In genomic region chr1:17596651-17597509, GRCh38 we compare ENCODE assay signal across 12 cellular contexts. TPM values are rescaled to one million over a fixed set of nuclear protein-coding genes. Genes with fewer than 3 reads are reported as not detected.
A peak's percentile ranks its signal among the peaks of the same experiment; 100 is the strongest.
DNase-seq lines count a peak whose midpoint lies in the region; ATAC-seq, FAIRE-seq and TF ChIP-seq lines count a peak whose summit lies in the region.
"Had no signal": no experiment of that assay in that cellular context is flagged by ENCODE, and none has a peak within 500 bp of the region (broad histone marks: within the 10 kb centered on the region; RNA-seq: fewer than 3 reads in every experiment).

No MANE protein-coding gene starts in this region.

- TF ChIP-seq EP300 in upper lobe of left lung (IDR thresholded peaks at IDR 0.05) (no peak), sigmoid colon (IDR thresholded peaks at IDR 0.05) (no peak)

- DNase-seq in left ventricle myocardium inferior (no peak), left cardiac atrium (no peak), NCI-H748 (lab: John Stamatoyannopoulos, UW; ENCODE audit: unreplicated experiment) (peak; percentile 80), upper lobe of left lung (peak in 1 of 2 donors; percentile 50), MM.1S (no peak), sigmoid colon (no peak)
- no peak for DNase-seq in activated naive CD4-positive, alpha-beta T cell (lab: John Stamatoyannopoulos, UW)
- DNase-seq: psoas muscle, testis had no signal

- no peaks in the 10 kb centered on the region for H3K9me2 ChIP-seq in MM.1S (replicated peaks; ENCODE audit: insufficient read depth, low read length)

- no peak overlapping the region for H3K4me3 ChIP-seq in left ventricle myocardium inferior
- H3K4me3 ChIP-seq in upper lobe of left lung, result peak overlapping the region in 1 of 4 donors; percentile 20
- no peak overlapping the region for H3K4me3 ChIP-seq in MM.1S (ENCODE audit: low read length)
- no peak overlapping the region for H3K4me3 ChIP-seq in sigmoid colon
- H3K4me3 ChIP-seq: psoas muscle, testis had no signal

- ATAC-seq in left cardiac atrium (no peak), upper lobe of left lung (ENCODE audit: low FRiP score in 2 of 2) (peak in 1 of 2 donors; percentile 44)
- ATAC-seq: activated CD4-positive, CD25-positive, alpha-beta regulatory T cell treated with anti-CD3 and anti-CD28 coated beads, Interleukin-2, amount 50 U/mL, for 24 hours; psoas muscle had no signal

- no peak overlapping the region for H3K9ac ChIP-seq in MM.1S (ENCODE audit: low read length)

- intact Hi-C loops in left ventricle myocardium inferior (cut with micrococcal nuclease), result no loop called here
- intact Hi-C loops in left cardiac atrium (cut with DNase I), result no loop called here
- intact Hi-C loops in sigmoid colon (cut with DNase I), result no loop called here

- no peak overlapping the region for H2AFZ ChIP-seq in MM.1S (ENCODE audit: low read length)

- peak; percentile 60 for FAIRE-seq in islet of Langerhans (lab: Jason Lieb, UNC)
- FAIRE-seq: A204.1 had no signal

- H3F3A ChIP-seq in MM.1S (ENCODE audit: insufficient read depth, low read length), result no peaks in the 10 kb centered on the region

- H3K4me2 ChIP-seq in MM.1S (ENCODE audit: low read depth, low read length), result no peak overlapping the region

- H3K9me3 ChIP-seq in left ventricle myocardium inferior (replicated peaks) (no peaks in the 10 kb centered on the region), upper lobe of left lung (no peaks in the 10 kb centered on the region), MM.1S (replicated peaks; ENCODE audit: insufficient read depth, low read length) (no peaks in the 10 kb centered on the region), sigmoid colon (no peaks in the 10 kb centered on the region)
- H3K9me3 ChIP-seq: psoas muscle, testis had no signal

- no peaks in the 10 kb centered on the region for H4K20me1 ChIP-seq in MM.1S (ENCODE audit: insufficient read depth, low read length)

- TF ChIP-seq CTCF in left ventricle myocardium inferior (IDR thresholded peaks at IDR 0.05; ENCODE audit: borderline replicate concordance) (no peak), upper lobe of left lung (IDR thresholded peaks at IDR 0.05) (no peak), MM.1S (IDR thresholded peaks at IDR 0.05; ENCODE audit: low read length) (no peak), sigmoid colon (IDR thresholded peaks at IDR 0.05) (no peak)

- TF ChIP-seq POLR2A in upper lobe of left lung (IDR thresholded peaks at IDR 0.05), result no peak
- TF ChIP-seq POLR2A in sigmoid colon (IDR thresholded peaks at IDR 0.05), result no peak

- peaks cover 73% of the 10 kb centered on the region for H3K4me1 ChIP-seq in left ventricle myocardium inferior
- peaks cover 0 to 32% (median 18%) of the 10 kb centered on the region in 4 donors for H3K4me1 ChIP-seq in upper lobe of left lung
- no peaks in the 10 kb centered on the region for H3K4me1 ChIP-seq in MM.1S (ENCODE audit: low read length)
- H3K4me1 ChIP-seq in sigmoid colon, result peaks cover 0 to 29% (median 13%) of the 10 kb centered on the region in 4 donors
- H3K4me1 ChIP-seq: testis had no signal

- WGBS in upper lobe of left lung, 2 donors, result 47 to 72% methylated on average over 17 to 19 of the region's 19 CpGs
- 14 to 58% methylated on average over 19 of the region's 19 CpGs for WGBS in sigmoid colon, 2 donors

- no peaks in the 10 kb centered on the region for H3K79me2 ChIP-seq in MM.1S (ENCODE audit: low read length)

- H3K36me3 ChIP-seq in left ventricle myocardium inferior (no peaks in the 10 kb centered on the region), upper lobe of left lung (no peaks in the 10 kb centered on the region), MM.1S (replicated peaks; ENCODE audit: insufficient read depth, low read length) (no peaks in the 10 kb centered on the region), sigmoid colon (peaks cover 0 to 15% (median 6%) of the 10 kb centered on the region in 4 donors)

- H3K27ac ChIP-seq in left ventricle myocardium inferior (replicated peaks) (peak overlapping the region; percentile 84), upper lobe of left lung (peak overlapping the region; percentile 4 to 76 (median 62)), MM.1S (ENCODE audit: low read length) (no peak overlapping the region), sigmoid colon (peak overlapping the region in 2 of 4 donors; percentile 41 to 51)
- H3K27ac ChIP-seq: psoas muscle, testis had no signal

- H3K27me3 ChIP-seq in left ventricle myocardium inferior (ENCODE audit: low read depth), result no peaks in the 10 kb centered on the region
- H3K27me3 ChIP-seq in upper lobe of left lung, result no peaks in the 10 kb centered on the region
- peaks cover 90% of the 10 kb centered on the region for H3K27me3 ChIP-seq in MM.1S (replicated peaks; ENCODE audit: insufficient read depth, low read length)
- no peaks in the 10 kb centered on the region for H3K27me3 ChIP-seq in sigmoid colon
- H3K27me3 ChIP-seq: testis had no signal

RNA-seq across cellular contexts. Expression of gene ARHGEF10L, which starts 57.4 kb away (rescaled TPM):
- total RNA-seq in left ventricle myocardium inferior (59.1 TPM), left cardiac atrium (10 to 100 TPM; 40.6 to 44.9 TPM), upper lobe of left lung (100 to 1,000 TPM in 1 of 6 donors, 10 to 100 TPM in 5; 17.6 to 172 (median 50.0) TPM), sigmoid colon (10 to 100 TPM; 25.0 to 44.9 (median 32.1) TPM)
- polyA plus RNA-seq in sigmoid colon, result 10 to 100 TPM; 28.7 to 76.2 (median 33.0) TPM
